9 cellular contexts compared by ENCODE assay signal in the genomic region with DNA sequence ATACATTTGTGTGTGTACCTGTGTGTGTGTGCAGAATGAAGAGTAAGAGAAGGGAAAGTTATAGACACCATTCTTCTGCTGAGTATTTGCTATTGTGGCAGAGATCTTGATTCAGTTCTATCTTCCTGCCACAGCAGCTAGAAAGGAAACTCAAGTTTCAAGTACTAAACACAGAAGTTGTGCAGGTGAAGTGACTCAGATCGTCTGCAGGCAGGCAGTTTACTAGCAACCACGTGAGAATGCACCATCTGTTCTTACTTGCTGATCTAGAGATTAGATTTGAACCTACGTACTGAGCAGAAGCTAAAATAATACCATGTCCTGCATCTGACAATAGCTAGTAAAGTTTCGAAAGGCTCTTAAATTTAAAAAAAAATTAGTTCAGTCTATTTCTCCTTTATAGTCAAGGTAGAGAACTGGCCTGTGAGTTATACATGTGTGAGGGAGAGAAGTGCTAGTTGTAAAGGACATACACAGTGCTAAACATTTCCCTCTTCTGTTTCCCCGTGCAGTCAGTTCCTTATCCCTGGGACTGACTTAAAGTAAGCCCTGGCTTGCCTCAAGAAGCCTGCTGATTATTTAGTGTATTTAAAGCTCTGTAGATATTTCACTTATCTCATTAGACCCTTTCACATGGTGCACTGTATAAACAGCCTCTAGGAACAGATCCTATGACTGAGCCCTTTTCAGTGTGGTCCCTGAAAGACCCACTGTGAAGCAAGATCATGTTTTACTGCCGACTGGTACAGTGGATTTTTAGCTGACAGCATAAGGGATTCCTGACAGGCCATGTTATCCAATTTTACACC. TPM values are rescaled to one million over a fixed set of nuclear protein-coding genes. Genes with fewer than 3 reads are reported as not detected.
A peak's percentile ranks its signal among the peaks of the same experiment; 100 is the strongest.
DNase-seq lines count a peak whose midpoint lies in the region; ATAC-seq, FAIRE-seq and TF ChIP-seq lines count a peak whose summit lies in the region.
"Had no signal": no experiment of that assay in that cellular context is flagged by ENCODE, and none has a peak within 500 bp of the region (broad histone marks: within the 10 kb centered on the region; RNA-seq: fewer than 3 reads in every experiment).

No MANE protein-coding gene starts in this region.

- peak; percentile 98 for FAIRE-seq in islet of Langerhans (lab: Jason Lieb, UNC)
- FAIRE-seq: GM18507 had no signal

- peaks cover under 1% of the 10 kb centered on the region for H3F3A ChIP-seq in SK-N-SH (replicated peaks; ENCODE audit: insufficient read depth)

- H3K4me2 ChIP-seq in SK-N-SH: no peak overlapping the region

- POLR2A ChIA-PET in SK-N-SH (lab: Yijun Ruan, JAX): no interaction called here

- no peak overlapping the region for H3K9ac ChIP-seq in SK-N-SH

- H3K4me1 ChIP-seq in heart left ventricle: peaks cover 0 to 49% (median 13%) of the 10 kb centered on the region in 12 donors
- H3K4me1 ChIP-seq in SK-N-SH (ENCODE audit: control insufficient read depth in 1 of 2, insufficient read depth in 2 of 2, low read depth in 1 of 2, low read length in 1 of 2): peaks cover 0 to 18% of the 10 kb centered on the region in 2 experiments; a peak in 2 of 4 replicates

- CTCF ChIA-PET in SK-N-SH (lab: Yijun Ruan, JAX): interaction anchor here (1.0 to 2.3 kb wide), 7 partner anchors 20 to 194 kb away, joined by 3 to 12 read pairs (median 4); a partner anchor contains a TSS

- intact Hi-C loops in heart left ventricle (cut with DNase I): loop anchor here in 4 of 10 donors (5.0 to 10.0 kb wide), 2 partner anchors 68 to 345 kb away; a partner anchor contains a TSS
- intact Hi-C loops in cardiac septum (cut with DNase I): no loop called here

- TF ChIP-seq RAD21 in SK-N-SH (IDR thresholded peaks at IDR 0.05; ENCODE audit: low read length): no peak

- H3K27ac ChIP-seq in heart left ventricle (peak overlapping the region in 5 of 12 donors; percentile 4 to 57 (median 32)), SK-N-SH (ENCODE audit: low read depth in 2 of 2, low read length in 1 of 2) (peak overlapping the region in 1 of 2 experiments; percentile 83; a peak in 2 of 4 replicates)

- H3K36me3 ChIP-seq in heart left ventricle (no peaks in the 10 kb centered on the region), SK-N-SH (replicated peaks in 1 of 2; ENCODE audit: control insufficient read depth in 1 of 2, insufficient read depth in 2 of 2, low read length in 1 of 2) (no peaks in the 10 kb centered on the region)

- H3K27me3 ChIP-seq in heart left ventricle (no peaks in the 10 kb centered on the region), SK-N-SH (ENCODE audit: insufficient read depth) (no peaks in the 10 kb centered on the region)

- no peaks in the 10 kb centered on the region for H3K79me2 ChIP-seq in SK-N-SH (ENCODE audit: insufficient read depth)

- H3K4me3 ChIP-seq in heart left ventricle (peak overlapping the region in 1 of 12 donors; percentile 11), SK-N-SH (ENCODE audit: low read depth in 2 of 2, low read length in 1 of 2) (no peak overlapping the region)

- no peaks in the 10 kb centered on the region for H3K9me2 ChIP-seq in SK-N-SH

- DNase-seq in heart left ventricle (no peak), cardiac septum (ENCODE audit: low spot score) (no peak), SK-N-SH (no peak), middle frontal gyrus (ENCODE audit: extremely low spot score, low spot score) (no peak)

- ATAC-seq in heart left ventricle: peak in 3 of 4 donors; percentile 46 to 62 (median 50)
- ATAC-seq in HG03103 (IDR thresholded peaks at IDR 0.05; ENCODE audit: low read depth, unreplicated experiment): peak; percentile 77
- no peak for ATAC-seq in GM19328 (IDR thresholded peaks at IDR 0.05; ENCODE audit: unreplicated experiment)
- no peak for ATAC-seq in HG03571 (IDR thresholded peaks at IDR 0.05; ENCODE audit: unreplicated experiment)

- 16 to 25% (median 24%) methylated on average over 6 of the region's 6 CpGs for WGBS in heart left ventricle, 4 donors
- WGBS in SK-N-SH (ENCODE audit: low lambda C conversion rate): 16% methylated on average over 6 of the region's 6 CpGs

- peak overlapping the region; percentile 20; the same call in 1 of the 2 replicates for H2AFZ ChIP-seq in SK-N-SH (ENCODE audit: low read depth)

- no peak for TF ChIP-seq CTCF in heart left ventricle (IDR thresholded peaks at IDR 0.05)
- no peak for TF ChIP-seq CTCF in SK-N-SH (IDR thresholded peaks at IDR 0.05)

- H4K20me1 ChIP-seq in SK-N-SH (ENCODE audit: insufficient read depth): no peaks in the 10 kb centered on the region

- peak; percentile 56 to 70; a peak in 3 of 4 replicates for TF ChIP-seq EP300 in SK-N-SH (IDR thresholded peaks at IDR 0.05; ENCODE audit: borderline replicate concordance in 1 of 2, low read depth in 1 of 2, low read length in 1 of 2)

- TF ChIP-seq POLR2A in heart left ventricle (IDR thresholded peaks at IDR 0.05): no peak

- H3K9me3 ChIP-seq in heart left ventricle (no peaks in the 10 kb centered on the region), SK-N-SH (no peaks in the 10 kb centered on the region)

TF ChIP-seq in SK-N-SH, 30 proteins besides CTCF, POLR2A, EP300 and RAD21 (continues in another document):
- TF ChIP-seq FOSL2 (IDR thresholded peaks at IDR 0.05; ENCODE audit: borderline replicate concordance, low read depth) (peak; percentile 61; the same call in 1 of the 2 replicates), TCF12 (IDR thresholded peaks at IDR 0.05) (peak; percentile 94), POLR2AphosphoS5 (IDR thresholded peaks at IDR 0.05; ENCODE audit: low read depth, low read length) (peak; percentile 42; the same call in 1 of the 2 replicates), FOXJ3 (CRISPR knock-in tag; IDR thresholded peaks at IDR 0.05) (no peak), SIN3A (IDR thresholded peaks at IDR 0.05; ENCODE audit: borderline replicate concordance, low read depth, low read length) (0 out of 2 replicates have a peak, but pooled peaks have one; percentile 19), TAF1 (IDR thresholded peaks at IDR 0.05; ENCODE audit: borderline replicate concordance, low read depth, low read length) (no peak), JUND (IDR thresholded peaks at IDR 0.05) (peak; percentile 63), FOXM1 (IDR thresholded peaks at IDR 0.05; ENCODE audit: low read depth) (no peak), MXI1 (IDR thresholded peaks at IDR 0.05; ENCODE audit: low read depth, low read length) (0 out of 2 replicates have a peak, but pooled peaks have one; percentile 39), GATA2 (CRISPR knock-in tag; IDR thresholded peaks at IDR 0.05) (peak; percentile 66), MEF2A (IDR thresholded peaks at IDR 0.05; ENCODE audit: borderline replicate concordance, low read depth) (no peak), RFX5 (IDR thresholded peaks at IDR 0.05; ENCODE audit: low read length) (no peak), SMC3 (IDR thresholded peaks at IDR 0.05; ENCODE audit: low read depth, low read length) (no peak), NFIC (IDR thresholded peaks at IDR 0.05; ENCODE audit: borderline replicate concordance) (no peak), ELF1 (IDR thresholded peaks at IDR 0.05) (no peak), RXRA (IDR thresholded peaks at IDR 0.05; ENCODE audit: borderline replicate concordance, low read depth) (no peak)
- TF ChIP-seq, protein P1, sequence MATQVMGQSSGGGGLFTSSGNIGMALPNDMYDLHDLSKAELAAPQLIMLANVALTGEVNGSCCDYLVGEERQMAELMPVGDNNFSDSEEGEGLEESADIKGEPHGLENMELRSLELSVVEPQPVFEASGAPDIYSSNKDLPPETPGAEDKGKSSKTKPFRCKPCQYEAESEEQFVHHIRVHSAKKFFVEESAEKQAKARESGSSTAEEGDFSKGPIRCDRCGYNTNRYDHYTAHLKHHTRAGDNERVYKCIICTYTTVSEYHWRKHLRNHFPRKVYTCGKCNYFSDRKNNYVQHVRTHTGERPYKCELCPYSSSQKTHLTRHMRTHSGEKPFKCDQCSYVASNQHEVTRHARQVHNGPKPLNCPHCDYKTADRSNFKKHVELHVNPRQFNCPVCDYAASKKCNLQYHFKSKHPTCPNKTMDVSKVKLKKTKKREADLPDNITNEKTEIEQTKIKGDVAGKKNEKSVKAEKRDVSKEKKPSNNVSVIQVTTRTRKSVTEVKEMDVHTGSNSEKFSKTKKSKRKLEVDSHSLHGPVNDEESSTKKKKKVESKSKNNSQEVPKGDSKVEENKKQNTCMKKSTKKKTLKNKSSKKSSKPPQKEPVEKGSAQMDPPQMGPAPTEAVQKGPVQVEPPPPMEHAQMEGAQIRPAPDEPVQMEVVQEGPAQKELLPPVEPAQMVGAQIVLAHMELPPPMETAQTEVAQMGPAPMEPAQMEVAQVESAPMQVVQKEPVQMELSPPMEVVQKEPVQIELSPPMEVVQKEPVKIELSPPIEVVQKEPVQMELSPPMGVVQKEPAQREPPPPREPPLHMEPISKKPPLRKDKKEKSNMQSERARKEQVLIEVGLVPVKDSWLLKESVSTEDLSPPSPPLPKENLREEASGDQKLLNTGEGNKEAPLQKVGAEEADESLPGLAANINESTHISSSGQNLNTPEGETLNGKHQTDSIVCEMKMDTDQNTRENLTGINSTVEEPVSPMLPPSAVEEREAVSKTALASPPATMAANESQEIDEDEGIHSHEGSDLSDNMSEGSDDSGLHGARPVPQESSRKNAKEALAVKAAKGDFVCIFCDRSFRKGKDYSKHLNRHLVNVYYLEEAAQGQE (IDR thresholded peaks at IDR 0.05; ENCODE audit: low read depth, low read length): no peak
- TF ChIP-seq, protein P2, sequence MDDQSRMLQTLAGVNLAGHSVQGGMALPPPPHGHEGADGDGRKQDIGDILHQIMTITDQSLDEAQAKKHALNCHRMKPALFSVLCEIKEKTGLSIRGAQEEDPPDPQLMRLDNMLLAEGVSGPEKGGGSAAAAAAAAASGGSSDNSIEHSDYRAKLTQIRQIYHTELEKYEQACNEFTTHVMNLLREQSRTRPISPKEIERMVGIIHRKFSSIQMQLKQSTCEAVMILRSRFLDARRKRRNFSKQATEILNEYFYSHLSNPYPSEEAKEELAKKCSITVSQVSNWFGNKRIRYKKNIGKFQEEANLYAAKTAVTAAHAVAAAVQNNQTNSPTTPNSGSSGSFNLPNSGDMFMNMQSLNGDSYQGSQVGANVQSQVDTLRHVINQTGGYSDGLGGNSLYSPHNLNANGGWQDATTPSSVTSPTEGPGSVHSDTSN (IDR thresholded peaks at IDR 0.05): peak; percentile 43; the same call in 1 of the 2 replicates

RNA-seq across cellular contexts. Expression of a gene that starts 45.0 kb away (rescaled TPM):
- total RNA-seq in heart left ventricle (1 to 10 TPM in 1 of 9 donors, under 1 TPM in 8; 0.25 to 1.9 (median 0.51) TPM), cardiac septum (0.51 TPM)
- polyA plus RNA-seq in heart left ventricle (1 to 10 TPM in 1 of 2 donors, under 1 TPM in 1; 0.55 to 1.4 TPM), SK-N-SH (2012; rRNA removed) (not detected in 2 replicates)
- polyA plus RNA-seq in SK-N-SH (2012; cell fraction: cytosol; rRNA removed): 0.01 and 0.05 TPM in 2 replicates
- polyA plus RNA-seq in SK-N-SH (2012; cell fraction: nucleus; rRNA removed): 0.05 TPM in 1 of 2 replicates, not detected in the other

Comparison
In these comparisons a context has a peak if more than half of its experiments do, and no peak if none do; other contexts are left out.
1. ATAC-seq: peak in heart left ventricle (3 of 4) and HG03103 (single experiment); none in GM19328 (single experiment) and HG03571 (single experiment).